Comparison of ENCODE assay signal across 1 cellular context in genomic region chr6:159761135-159761872, GRCh38.
TF ChIP-seq lines count a peak whose summit lies in the region.

No MANE protein-coding gene starts in this region.

TF ChIP-seq in K562, 482 proteins besides CTCF, POLR2A, EP300 and RAD21 (continued from another document and continues in another):
- TF ChIP-seq ID3 (CRISPR knock-in tag; IDR thresholded peaks at IDR 0.05) = no peak
- no peak for TF ChIP-seq ID3 (tag; IDR thresholded peaks at IDR 0.05)
- TF ChIP-seq ZNF717 (CRISPR knock-in tag; IDR thresholded peaks at IDR 0.05) = no peak
- 0 out of 2 replicates have a peak, but pooled peaks have one; percentile 22 for TF ChIP-seq TAF7 (tag; IDR thresholded peaks at IDR 0.05)
- TF ChIP-seq TCFL5 (CRISPR knock-in tag; conservative IDR thresholded peaks at IDR 0.05) = no peak
- peak; percentile 74 for TF ChIP-seq ZFX (CRISPR knock-in tag; IDR thresholded peaks at IDR 0.05)
- no peak for TF ChIP-seq RUNX1 (IDR thresholded peaks at IDR 0.05; ENCODE audit: low read depth)
- TF ChIP-seq CBX1 (IDR thresholded peaks at IDR 0.05; ENCODE audit: low read depth) = no peak
- no peak for TF ChIP-seq ZNF174 (CRISPR knock-in tag; IDR thresholded peaks at IDR 0.05)
- no peak for TF ChIP-seq FOXJ3 (CRISPR knock-in tag; IDR thresholded peaks at IDR 0.05)
- 0 out of 2 replicates have a peak, but pooled peaks have one; percentile 29 for TF ChIP-seq AFF4 (CRISPR knock-in tag; IDR thresholded peaks at IDR 0.05)
- no peak for TF ChIP-seq ARID3B (CRISPR knock-in tag; IDR thresholded peaks at IDR 0.05; ENCODE audit: borderline replicate concordance)
- no peak for TF ChIP-seq ZNF57 (CRISPR knock-in tag; IDR thresholded peaks at IDR 0.05)
- no peak for TF ChIP-seq HNRNPK (IDR thresholded peaks at IDR 0.05; ENCODE audit: low read depth, low read length, poor library complexity, severe bottlenecking)
- no peak for TF ChIP-seq CCNT2 (IDR thresholded peaks at IDR 0.05; ENCODE audit: borderline replicate concordance, extremely low read depth, insufficient read length, low read depth, low read length)
- TF ChIP-seq ZNF79 (CRISPR knock-in tag; IDR thresholded peaks at IDR 0.05; ENCODE audit: low read depth) = no peak; the same call in 1 of the 2 replicates
- TF ChIP-seq ZNF696 (CRISPR knock-in tag; conservative IDR thresholded peaks at IDR 0.05) = no peak
- no peak for TF ChIP-seq DNMT1 (IDR thresholded peaks at IDR 0.05)
- TF ChIP-seq ZNF311 (CRISPR knock-in tag; IDR thresholded peaks at IDR 0.05) = no peak
- no peak for TF ChIP-seq MCM2 (IDR thresholded peaks at IDR 0.05; ENCODE audit: low read depth)
- no peak for TF ChIP-seq TRIM24 (IDR thresholded peaks at IDR 0.05)
- peak; percentile 50; the same call in 1 of the 2 replicates for TF ChIP-seq MIER1 (IDR thresholded peaks at IDR 0.05; ENCODE audit: low read depth)
- TF ChIP-seq SIRT6 (IDR thresholded peaks at IDR 0.05; ENCODE audit: low read depth, low read length) = no peak
- no peak for TF ChIP-seq CTCFL (IDR thresholded peaks at IDR 0.05; ENCODE audit: borderline replicate concordance, insufficient read depth, low read depth, low read length, poor library complexity, severe bottlenecking)
- no peak for TF ChIP-seq RBFOX2 (IDR thresholded peaks at IDR 0.05; ENCODE audit: low read depth, low read length)
- TF ChIP-seq SIN3A (IDR thresholded peaks at IDR 0.05; ENCODE audit: borderline replicate concordance in 2 of 2, control insufficient read depth in 1 of 2, low read depth in 2 of 2, low read length in 2 of 2) = 0 out of 4 replicates have a peak, but pooled peaks of 1 of the 2 experiments have one; percentile 6
- TF ChIP-seq FOXP4 (CRISPR knock-in tag; IDR thresholded peaks at IDR 0.05; ENCODE audit: borderline replicate concordance) = no peak
- no peak for TF ChIP-seq MAX (CRISPR knock-in tag; IDR thresholded peaks at IDR 0.05)
- TF ChIP-seq ZNF239 (CRISPR knock-in tag; IDR thresholded peaks at IDR 0.05) = no peak
- no peak for TF ChIP-seq E4F1 (CRISPR knock-in tag; IDR thresholded peaks at IDR 0.05; ENCODE audit: borderline replicate concordance)
- TF ChIP-seq PRMT5 (CRISPR knock-in tag; IDR thresholded peaks at IDR 0.05) = no peak
- TF ChIP-seq MEIS2 (IDR thresholded peaks at IDR 0.05; ENCODE audit: partially characterized antibody) = no peak
- peak; percentile 40; the same call in 1 of the 2 replicates for TF ChIP-seq ZBTB1 (CRISPR knock-in tag; IDR thresholded peaks at IDR 0.05; ENCODE audit: borderline replicate concordance, low read depth)
- TF ChIP-seq GTF2F1 (IDR thresholded peaks at IDR 0.05; ENCODE audit: low read depth, low read length) = no peak
- no peak for TF ChIP-seq TCF7 (IDR thresholded peaks at IDR 0.05; ENCODE audit: borderline replicate concordance)
- no peak for TF ChIP-seq MTA1 (IDR thresholded peaks at IDR 0.05; ENCODE audit: borderline replicate concordance)
- no peak for TF ChIP-seq ATF4 (CRISPR knock-in tag; IDR thresholded peaks at IDR 0.05)
- TF ChIP-seq ZNF184 (CRISPR knock-in tag; IDR thresholded peaks at IDR 0.05) = no peak
- no peak for TF ChIP-seq ZNF253 (CRISPR knock-in tag; conservative IDR thresholded peaks at IDR 0.05)
- TF ChIP-seq ETS2 (tag; IDR thresholded peaks at IDR 0.05; ENCODE audit: borderline replicate concordance, poor library complexity, severe bottlenecking) = no peak
- no peak for TF ChIP-seq DMBX1 (CRISPR knock-in tag; IDR thresholded peaks at IDR 0.05; ENCODE audit: borderline replicate concordance)
- TF ChIP-seq ILF3 (IDR thresholded peaks at IDR 0.05; ENCODE audit: borderline replicate concordance) = no peak
- peak; percentile 18; the same call in 1 of the 2 replicates for TF ChIP-seq POLR2AphosphoS5 (IDR thresholded peaks at IDR 0.05; ENCODE audit: control insufficient read depth, insufficient read depth, low read depth, low read length)
- no peak; a peak in 1 of 4 replicates for TF ChIP-seq MAZ (CRISPR knock-in tag; conservative IDR thresholded peaks at IDR 0.05 in 1 of 2, IDR thresholded peaks at IDR 0.05 in 1 of 2)
- TF ChIP-seq ELF2 (CRISPR knock-in tag; IDR thresholded peaks at IDR 0.05) = peak; percentile 25; the same call in 1 of the 2 replicates
- no peak for TF ChIP-seq ESRRA (IDR thresholded peaks at IDR 0.05; ENCODE audit: borderline replicate concordance, low read depth)
- no peak for TF ChIP-seq MBD1 (CRISPR knock-in tag; IDR thresholded peaks at IDR 0.05)
- no peak for TF ChIP-seq ZNF140 (CRISPR knock-in tag; IDR thresholded peaks at IDR 0.05)
- TF ChIP-seq COPS2 (conservative IDR thresholded peaks at IDR 0.05) = no peak
- TF ChIP-seq BRD9 (IDR thresholded peaks at IDR 0.05; ENCODE audit: low read depth, partially characterized antibody) = no peak
- no peak for TF ChIP-seq THRB (CRISPR knock-in tag; conservative IDR thresholded peaks at IDR 0.05)
- no peak for TF ChIP-seq TAF1 (IDR thresholded peaks at IDR 0.05; ENCODE audit: control insufficient read depth, extremely low read depth, insufficient read depth, low read length, severe bottlenecking)
- TF ChIP-seq U2AF2 (optimal IDR thresholded peaks at IDR 0.05; ENCODE audit: low read depth, low read length) = no peak
- no peak for TF ChIP-seq PHB2 (IDR thresholded peaks at IDR 0.05; ENCODE audit: low read depth)
- TF ChIP-seq NFE2L1 (tag; IDR thresholded peaks at IDR 0.05; ENCODE audit: borderline replicate concordance, low read depth) = no peak
